Comparison of ENCODE assay signal across 15 cellular contexts in the genomic region with DNA sequence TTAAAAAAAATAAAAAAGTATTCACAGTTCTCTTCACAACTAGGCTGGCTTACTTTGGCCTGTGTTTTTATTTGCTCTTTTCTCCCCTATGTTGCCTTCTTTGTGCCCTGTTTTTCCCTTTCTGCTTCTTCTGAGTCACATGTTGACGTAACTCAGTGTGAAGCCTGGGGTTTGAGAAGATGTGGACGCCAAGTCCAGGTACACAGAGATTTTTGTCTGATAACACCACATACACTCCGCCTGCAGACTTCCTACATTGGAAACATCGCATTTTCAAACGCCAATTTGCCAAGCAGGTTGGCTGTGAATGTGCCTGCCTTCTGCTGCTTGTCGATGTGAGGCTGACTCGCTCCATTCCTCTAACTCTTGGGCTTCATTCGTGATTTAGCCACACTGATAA.
DNase-seq lines count a peak whose midpoint lies in the region; FAIRE-seq and TF ChIP-seq lines count a peak whose summit lies in the region.
"Had no signal": no experiment of that assay in that cellular context is flagged by ENCODE, and none has a peak within 500 bp of the region (broad histone marks: within the 10 kb centered on the region; RNA-seq: fewer than 3 reads in every experiment).

No MANE protein-coding gene starts in this region.

- H3K36me3 ChIP-seq in keratinocyte (ENCODE audit: control insufficient read depth in 2 of 2, extremely low read depth in 1 of 2, insufficient read depth in 2 of 2, low read length in 2 of 2) (no peaks in the 10 kb centered on the region), tibial artery (no peaks in the 10 kb centered on the region)

- H3K9me3 ChIP-seq in keratinocyte (ENCODE audit: control insufficient read depth, low read depth, low read length) (no peaks in the 10 kb centered on the region), tibial artery (no peaks in the 10 kb centered on the region)

- in situ Hi-C loops in astrocyte of the spinal cord (cut with HindIII; ENCODE audit: low sequenced_read_pairs) = no loop called here

- no peak overlapping the region for H3K4me3 Mint-ChIP-seq in activated T-cell treated with anti-CD3 and anti-CD28 coated beads, Interleukin-2, amount 50 U/mL, for 24 hours

- H3K9me3 Mint-ChIP-seq in activated T-cell treated with anti-CD3 and anti-CD28 coated beads, Interleukin-2, amount 50 U/mL, for 24 hours = no peaks in the 10 kb centered on the region

- no peaks in the 10 kb centered on the region for H3K79me2 ChIP-seq in keratinocyte (ENCODE audit: control insufficient read depth, insufficient read depth, low read length)
- H3K79me2 ChIP-seq: parathyroid adenoma had no signal

- H3K27me3 ChIP-seq in keratinocyte (ENCODE audit: control insufficient read depth, extremely low read depth, insufficient read depth, low read length) (no peaks in the 10 kb centered on the region), tibial artery (no peaks in the 10 kb centered on the region)

- peaks cover 12% of the 10 kb centered on the region for H3K27me3 Mint-ChIP-seq in activated T-cell treated with anti-CD3 and anti-CD28 coated beads, Interleukin-2, amount 50 U/mL, for 24 hours

- dilution Hi-C loops in keratinocyte (cut with MboI; ENCODE audit: extremely low pct_ligation_motif_present, low sequenced_read_pairs) = no loop called here

- H3K27ac ChIP-seq in keratinocyte (ENCODE audit: control insufficient read depth, insufficient read depth, low read length) (no peak overlapping the region), tibial artery (peak overlapping the region; percentile 2 to 4)
- H3K27ac ChIP-seq: 22Rv1, parathyroid adenoma had no signal

- peak overlapping the region; percentile 44 for H2AFZ ChIP-seq in keratinocyte (ENCODE audit: control insufficient read depth, low read length)
- H2AFZ ChIP-seq: parathyroid adenoma had no signal

- no peak overlapping the region for H3K4me2 ChIP-seq in keratinocyte (ENCODE audit: control insufficient read depth, extremely low read depth, insufficient read depth, low read depth, low read length)

- H3K4me1 ChIP-seq in keratinocyte (ENCODE audit: control insufficient read depth, extremely low read depth, insufficient read depth, low read length) (no peaks in the 10 kb centered on the region), tibial artery (peaks cover 0 to 31% (median 0%) of the 10 kb centered on the region in 4 donors)
- H3K4me1 ChIP-seq: parathyroid adenoma had no signal

- TF ChIP-seq CTCF in astrocyte of the spinal cord (IDR thresholded peaks at IDR 0.05; ENCODE audit: low read depth, low read length) = no peak
- TF ChIP-seq CTCF in keratinocyte (optimal IDR thresholded peaks at IDR 0.05 in 1 of 3, IDR thresholded peaks at IDR 0.05 in 1 of 3, conservative IDR thresholded peaks at IDR 0.05 in 1 of 3; ENCODE audit: extremely low read depth in 1 of 3, insufficient read depth in 2 of 3, low read length in 3 of 3) = no peak
- TF ChIP-seq CTCF in tibial artery (IDR thresholded peaks at IDR 0.05) = no peak

- H3K4me3 ChIP-seq in astrocyte of the spinal cord (ENCODE audit: low read depth, low read length) (no peak overlapping the region), keratinocyte (ENCODE audit: control insufficient read depth in 2 of 3, extremely low read depth in 1 of 3, insufficient read depth in 2 of 3, low read depth in 1 of 3, low read length in 3 of 3) (no peak overlapping the region), tibial artery (no peak overlapping the region)

- peak; percentile 34 for DNase-seq in NCI-H345 (lab: John Stamatoyannopoulos, UW)
- DNase-seq in NCI-H345 treated with DMSO at 0.1 percent for 48 hours (lab: John Stamatoyannopoulos, UW; ENCODE audit: unreplicated experiment) = no peak
- peak; percentile 65 for DNase-seq in astrocyte of the spinal cord (ENCODE audit: low read depth, low spot score)
- no peak for DNase-seq in keratinocyte (ENCODE audit: low read depth, low spot score)
- DNase-seq in tibial artery = no peak
- DNase-seq in activated CD4-positive, alpha-beta T cell treated with anti-CD3 and anti-CD28 coated beads for 1 hour = no peak
- no peak for DNase-seq in DMS153 (lab: John Stamatoyannopoulos, UW)
- DNase-seq in activated T-cell treated with anti-CD3 and anti-CD28 coated beads, Interleukin-2, amount 50 U/mL, for 24 hours = no peak
- DNase-seq: activated effector memory CD4-positive, alpha-beta T cell treated with Interleukin-2 at 50 U/mL for 16 hours; left cardiac atrium; NCI-H1105 treated with DMSO at 0.1 percent for 48 hours; NCI-H2171 treated with DMSO at 0.1 percent for 48 hours; stimulated activated naive CD4-positive, alpha-beta T cell had no signal

- intact Hi-C loops in tibial artery (cut with DNase I; ENCODE audit: low total_unique reads) = no loop called here

- no peak overlapping the region for H3K9ac ChIP-seq in keratinocyte (ENCODE audit: control insufficient read depth, extremely low read depth, insufficient read depth, low read length)
- H3K9ac ChIP-seq: parathyroid adenoma had no signal

- H3K27ac Mint-ChIP-seq in activated T-cell treated with anti-CD3 and anti-CD28 coated beads, Interleukin-2, amount 50 U/mL, for 24 hours = no peak overlapping the region

- peak; percentile 53 for FAIRE-seq in keratinocyte (lab: Jason Lieb, UNC)

- no peaks in the 10 kb centered on the region for H3K9me1 ChIP-seq in keratinocyte (ENCODE audit: control insufficient read depth, extremely low read depth, insufficient read depth, low read length)

- no peaks in the 10 kb centered on the region for H3K36me3 Mint-ChIP-seq in activated T-cell treated with anti-CD3 and anti-CD28 coated beads, Interleukin-2, amount 50 U/mL, for 24 hours (ENCODE audit: low read depth)

- H3K4me1 Mint-ChIP-seq in activated T-cell treated with anti-CD3 and anti-CD28 coated beads, Interleukin-2, amount 50 U/mL, for 24 hours (ENCODE audit: low read depth) = no peaks in the 10 kb centered on the region

- H4K20me1 ChIP-seq in keratinocyte (ENCODE audit: control insufficient read depth, extremely low read depth, insufficient read depth, low read length) = no peaks in the 10 kb centered on the region

Comparison
In these comparisons a context has a peak if more than half of its experiments do, and no peak if none do; other contexts are left out.
1. DNase-seq: peak in NCI-H345 (single experiment) and astrocyte of the spinal cord (single experiment); none in NCI-H345 treated with DMSO at 0.1 percent for 48 hours (single experiment), keratinocyte (single experiment), tibial artery (0 of 2), activated CD4-positive, alpha-beta T cell treated with anti-CD3 and anti-CD28 coated beads for 1 hour (single experiment), DMS153 (single experiment) and activated T-cell treated with anti-CD3 and anti-CD28 coated beads, Interleukin-2, amount 50 U/mL, for 24 hours (single experiment).